Comparison of ENCODE assay signal across 40 cellular contexts in the genomic region with DNA sequence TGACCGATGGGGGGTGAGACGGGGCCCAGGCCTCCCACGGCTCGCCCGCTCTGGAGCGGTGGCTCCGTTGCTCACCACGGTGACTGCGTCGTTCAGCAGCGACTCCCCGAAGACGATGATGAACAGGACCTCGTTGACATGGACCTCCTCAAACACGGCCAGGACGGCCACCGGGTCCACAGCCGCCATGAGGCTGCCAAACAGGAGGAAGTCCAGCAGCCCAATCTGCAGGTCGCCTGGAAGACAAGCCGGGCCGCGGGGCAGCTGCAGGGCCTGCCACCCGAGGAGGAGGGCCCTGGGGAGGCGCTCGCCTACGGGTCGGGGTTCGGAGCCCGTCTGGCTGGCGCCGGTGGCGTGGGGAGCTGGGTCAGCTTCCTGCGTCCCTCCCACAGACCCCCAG.
"Had no signal": no experiment of that assay in that cellular context is flagged by ENCODE, and none has a peak within 500 bp of the region (broad histone marks: within the 10 kb centered on the region; RNA-seq: fewer than 3 reads in every experiment).

No MANE protein-coding gene starts in this region.

- ATAC-seq: activated naive CD4-positive, alpha-beta T cell treated with anti-CD3 and anti-CD28 coated beads, Interleukin-2, amount 50 U/mL, for 72 hours; activated naive CD8-positive, alpha-beta T cell treated with anti-CD3 and anti-CD28 coated beads, Interleukin-2, amount 50 U/mL, for 24 hours; activated T-cell treated with anti-CD3 and anti-CD28 coated beads, Interleukin-2, amount 50 U/mL, for 4 hours; activated T-cell treated with anti-CD3 and anti-CD28 coated beads, Interleukin-2, amount 50 U/mL, for 72 hours; activated T-helper 17 cell treated with anti-CD3 and anti-CD28 coated beads, Interleukin-2, amount 50 U/mL, for 72 hours; body of pancreas had no signal

- H3K9me3 Mint-ChIP-seq: activated naive CD4-positive, alpha-beta T cell treated with anti-CD3 and anti-CD28 coated beads for 36 hours; activated naive CD4-positive, alpha-beta T cell treated with anti-CD3 and anti-CD28 coated beads, Interleukin-2, amount 10 ng/mL, durations not matched to agents 7 days and 5 days; activated naive CD4-positive, alpha-beta T cell treated with anti-CD3 and anti-CD28 coated beads, Interleukin-2, amount 50 U/mL, for 24 hours; activated naive CD4-positive, alpha-beta T cell treated with anti-CD3 and anti-CD28 coated beads, Interleukin-2, amount 50 U/mL, for 72 hours; activated naive CD8-positive, alpha-beta T cell treated with anti-CD3 and anti-CD28 coated beads for 36 hours; activated naive CD8-positive, alpha-beta T cell treated with anti-CD3 and anti-CD28 coated beads, Interleukin-2, amount 10 ng/mL, durations not matched to agents 7 days and 5 days; activated naive CD8-positive, alpha-beta T cell treated with anti-CD3 and anti-CD28 coated beads, Interleukin-2, amount 50 U/mL, for 24 hours; activated T-cell treated with anti-CD3 and anti-CD28 coated beads, Interleukin-2, amount 50 U/mL, for 24 hours; activated T-cell treated with anti-CD3 and anti-CD28 coated beads, Interleukin-2, amount 50 U/mL, for 4 hours; activated T-cell treated with anti-CD3 and anti-CD28 coated beads, Interleukin-2, amount 50 U/mL, for 72 hours; activated T-helper 1 cell treated with anti-CD3 and anti-CD28 coated beads, Interleukin-12 subunit alpha, Interleukin-12 subunit beta, Interleukin-2, Interleukin-4 antibody, amounts not matched to agents 30 ng/mL and 10 ng/mL and 1 ng/mL, durations not matched to agents 14 hours and 24 hours and 36 hours; activated T-helper 17 cell treated with anti-CD3 and anti-CD28 coated beads, Interleukin-2, amount 50 U/mL, for 72 hours; activated T-helper 2 cell treated with anti-CD3 and anti-CD28 coated beads, Interferon-gamma antibody, Interleukin-2, Interleukin-4, amounts not matched to agents 10 μg/mL and 5 μg/mL and 100 μg/mL, durations not matched to agents 14 hours and 24 hours and 36 hours; central memory CD8-positive, alpha-beta T cell had no signal

- H3K36me3 Mint-ChIP-seq: activated naive CD4-positive, alpha-beta T cell treated with anti-CD3 and anti-CD28 coated beads, Interleukin-2, amount 10 ng/mL, durations not matched to agents 7 days and 5 days; activated naive CD4-positive, alpha-beta T cell treated with anti-CD3 and anti-CD28 coated beads, Interleukin-2, amount 50 U/mL, for 24 hours; activated naive CD4-positive, alpha-beta T cell treated with anti-CD3 and anti-CD28 coated beads, Interleukin-2, amount 50 U/mL, for 72 hours; activated naive CD8-positive, alpha-beta T cell; activated naive CD8-positive, alpha-beta T cell treated with anti-CD3 and anti-CD28 coated beads for 36 hours; activated naive CD8-positive, alpha-beta T cell treated with anti-CD3 and anti-CD28 coated beads, Interleukin-2, amount 10 ng/mL, durations not matched to agents 7 days and 5 days; brain had no signal

- H3K27me3 Mint-ChIP-seq: activated naive CD4-positive, alpha-beta T cell treated with anti-CD3 and anti-CD28 coated beads, Interleukin-2, amount 50 U/mL, for 24 hours; activated naive CD8-positive, alpha-beta T cell; activated naive CD8-positive, alpha-beta T cell treated with anti-CD3 and anti-CD28 coated beads, Interleukin-2, amount 10 ng/mL, durations not matched to agents 7 days and 5 days; central memory CD8-positive, alpha-beta T cell had no signal

- H3K27me3 ChIP-seq: ascending aorta had no signal

- FAIRE-seq: astrocyte, bronchial epithelial cell had no signal

- H3K27ac Mint-ChIP-seq: activated naive CD4-positive, alpha-beta T cell treated with anti-CD3 and anti-CD28 coated beads for 36 hours; activated naive CD4-positive, alpha-beta T cell treated with anti-CD3 and anti-CD28 coated beads, Interleukin-2, amount 10 ng/mL, durations not matched to agents 7 days and 5 days; activated naive CD4-positive, alpha-beta T cell treated with anti-CD3 and anti-CD28 coated beads, Interleukin-2, amount 50 U/mL, for 24 hours; activated naive CD4-positive, alpha-beta T cell treated with anti-CD3 and anti-CD28 coated beads, Interleukin-2, amount 50 U/mL, for 72 hours; activated naive CD8-positive, alpha-beta T cell; activated naive CD8-positive, alpha-beta T cell treated with anti-CD3 and anti-CD28 coated beads for 36 hours; activated naive CD8-positive, alpha-beta T cell treated with anti-CD3 and anti-CD28 coated beads, Interleukin-2, amount 10 ng/mL, durations not matched to agents 7 days and 5 days; activated naive CD8-positive, alpha-beta T cell treated with anti-CD3 and anti-CD28 coated beads, Interleukin-2, amount 50 U/mL, for 24 hours; activated T-cell treated with anti-CD3 and anti-CD28 coated beads, Interleukin-2, amount 50 U/mL, for 24 hours; activated T-cell treated with anti-CD3 and anti-CD28 coated beads, Interleukin-2, amount 50 U/mL, for 72 hours; activated T-helper 1 cell treated with anti-CD3 and anti-CD28 coated beads, Interleukin-12 subunit alpha, Interleukin-12 subunit beta, Interleukin-2, Interleukin-4 antibody, amounts not matched to agents 30 ng/mL and 10 ng/mL and 1 ng/mL, durations not matched to agents 14 hours and 24 hours and 36 hours; activated T-helper 17 cell treated with anti-CD3 and anti-CD28 coated beads, Interleukin-2, amount 50 U/mL, for 72 hours; activated T-helper 2 cell treated with anti-CD3 and anti-CD28 coated beads, Interferon-gamma antibody, Interleukin-2, Interleukin-4, amounts not matched to agents 10 μg/mL and 5 μg/mL and 100 μg/mL, durations not matched to agents 14 hours and 24 hours and 36 hours; brain had no signal

- H3K9me3 ChIP-seq: adrenal gland, ascending aorta, body of pancreas, breast epithelium had no signal

- H3K36me3 ChIP-seq: adrenal gland, ascending aorta, brain microvascular endothelial cell, breast epithelium, cardiac muscle cell had no signal

- H3K4me1 ChIP-seq: adrenal gland, ascending aorta, body of pancreas, breast epithelium had no signal

- H3K27ac ChIP-seq: adrenal gland, ascending aorta, body of pancreas, brain microvascular endothelial cell, breast epithelium had no signal

- H3K4me1 Mint-ChIP-seq: activated naive CD8-positive, alpha-beta T cell treated with anti-CD3 and anti-CD28 coated beads, Interleukin-2, amount 10 ng/mL, durations not matched to agents 7 days and 5 days; activated T-helper 17 cell treated with anti-CD3 and anti-CD28 coated beads, Interleukin-2, amount 50 U/mL, for 72 hours; central memory CD8-positive, alpha-beta T cell had no signal

- H3K4me3 ChIP-seq: adrenal gland, ascending aorta, body of pancreas, breast epithelium, cardiac muscle cell had no signal

- DNase-seq: activated effector memory CD4-positive, alpha-beta T cell treated with anti-CD3 and anti-CD28 coated beads, Interleukin-2, amount 50 U/mL, for 16 hours; activated effector memory CD4-positive, alpha-beta T cell treated with Interleukin-2 at 50 U/mL for 16 hours; activated gamma-delta T cell; activated gamma-delta T cell treated with Interleukin-2 at 50 U/mL for 16 hours; activated naive CD4-positive, alpha-beta T cell; activated naive CD4-positive, alpha-beta T cell treated with anti-CD3 and anti-CD28 coated beads for 36 hours; activated naive CD4-positive, alpha-beta T cell treated with anti-CD3 and anti-CD28 coated beads, Interleukin-2, amount 10 ng/mL, durations not matched to agents 7 days and 5 days; activated naive CD4-positive, alpha-beta T cell treated with anti-CD3 and anti-CD28 coated beads, Interleukin-2, amount 50 U/mL, for 16 hours; activated naive CD4-positive, alpha-beta T cell treated with Interleukin-2 at 50 U/mL for 16 hours; activated naive CD8-positive, alpha-beta T cell treated with anti-CD3 and anti-CD28 coated beads for 36 hours; activated naive CD8-positive, alpha-beta T cell treated with anti-CD3 and anti-CD28 coated beads, Interleukin-2, amount 10 ng/mL, durations not matched to agents 7 days and 5 days; activated naive CD8-positive, alpha-beta T cell treated with anti-CD3 and anti-CD28 coated beads, Interleukin-2, amount 50 U/mL, for 24 hours; activated T-cell treated with anti-CD3 and anti-CD28 coated beads, Interleukin-2, amount 50 U/mL, for 1 hour; activated T-cell treated with anti-CD3 and anti-CD28 coated beads, Interleukin-2, amount 50 U/mL, for 24 hours; activated T-cell treated with anti-CD3 and anti-CD28 coated beads, Interleukin-2, amount 50 U/mL, for 4 hours; activated T-cell treated with anti-CD3 and anti-CD28 coated beads, Interleukin-2, amount 50 U/mL, for 48 hours; activated T-cell treated with anti-CD3 and anti-CD28 coated beads, Interleukin-2, amount 50 U/mL, for 72 hours; adrenal gland; amniotic stem cell; amygdala; anterior cingulate cortex; aorta; body of pancreas; brain microvascular endothelial cell; caudate nucleus; central memory CD4-positive, alpha-beta T cell; cerebellar nuclear complex had no signal

- H3K4me3 Mint-ChIP-seq: activated naive CD4-positive, alpha-beta T cell treated with anti-CD3 and anti-CD28 coated beads for 36 hours; activated naive CD4-positive, alpha-beta T cell treated with anti-CD3 and anti-CD28 coated beads, Interleukin-2, amount 10 ng/mL, durations not matched to agents 7 days and 5 days; activated naive CD4-positive, alpha-beta T cell treated with anti-CD3 and anti-CD28 coated beads, Interleukin-2, amount 50 U/mL, for 24 hours; activated naive CD8-positive, alpha-beta T cell; activated naive CD8-positive, alpha-beta T cell treated with anti-CD3 and anti-CD28 coated beads for 36 hours; activated naive CD8-positive, alpha-beta T cell treated with anti-CD3 and anti-CD28 coated beads, Interleukin-2, amount 10 ng/mL, durations not matched to agents 7 days and 5 days; activated naive CD8-positive, alpha-beta T cell treated with anti-CD3 and anti-CD28 coated beads, Interleukin-2, amount 50 U/mL, for 24 hours; activated T-cell treated with anti-CD3 and anti-CD28 coated beads, Interleukin-2, amount 50 U/mL, for 24 hours; activated T-cell treated with anti-CD3 and anti-CD28 coated beads, Interleukin-2, amount 50 U/mL, for 4 hours; activated T-cell treated with anti-CD3 and anti-CD28 coated beads, Interleukin-2, amount 50 U/mL, for 72 hours; activated T-helper 1 cell treated with anti-CD3 and anti-CD28 coated beads, Interleukin-12 subunit alpha, Interleukin-12 subunit beta, Interleukin-2, Interleukin-4 antibody, amounts not matched to agents 30 ng/mL and 10 ng/mL and 1 ng/mL, durations not matched to agents 14 hours and 24 hours and 36 hours; activated T-helper 17 cell treated with anti-CD3 and anti-CD28 coated beads, Interleukin-2, amount 50 U/mL, for 72 hours; brain; central memory CD8-positive, alpha-beta T cell had no signal
